ENCODE assay signal across 8 cellular contexts in the genomic region with DNA sequence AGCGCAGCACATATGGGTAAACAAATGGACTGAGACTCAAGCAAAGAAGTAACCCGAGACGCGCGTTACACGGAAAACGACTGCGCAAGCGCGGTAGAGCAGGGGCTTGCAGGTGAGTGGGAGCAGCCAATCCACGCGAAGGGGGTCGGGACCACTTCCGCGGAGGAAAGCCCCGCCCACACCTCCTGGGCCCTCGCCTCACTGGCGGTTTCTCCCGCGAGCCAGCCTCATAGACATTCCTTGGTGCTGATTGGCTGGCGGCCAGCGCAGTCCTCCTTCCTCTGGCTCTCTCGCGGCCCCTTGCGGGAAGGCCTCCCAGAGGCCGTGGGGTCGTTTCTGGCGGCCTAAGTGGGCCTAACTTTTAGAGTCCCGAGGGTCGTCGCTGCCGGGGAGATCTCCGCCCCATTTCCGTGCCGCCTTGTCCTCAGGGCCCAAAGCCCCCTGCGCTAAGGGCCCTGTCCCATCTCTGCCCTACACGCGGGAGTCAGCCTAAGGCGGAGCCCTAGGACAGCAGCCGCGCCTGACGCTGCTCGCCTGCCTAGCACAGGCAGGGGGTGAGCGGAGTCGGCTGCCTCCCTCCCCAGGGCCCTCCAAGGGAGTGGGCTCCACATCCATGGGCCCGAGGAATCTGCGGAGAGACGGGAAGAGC. TPM values are rescaled to one million over a fixed set of nuclear protein-coding genes. Genes with fewer than 3 reads are reported as not detected.
DNase-seq lines count a peak whose midpoint lies in the region; ATAC-seq and TF ChIP-seq lines count a peak whose summit lies in the region.

No MANE protein-coding gene starts in this region.

- ATAC-seq in HG03439 (IDR thresholded peaks at IDR 0.05; ENCODE audit: unreplicated experiment) (peak; percentile 98), esophagus mucosa (peak; percentile 95)
- peak; percentile 95 to 98 for ATAC-seq in activated T-cell treated with anti-CD3 and anti-CD28 coated beads, Interleukin-2, amount 50 U/mL, for 4 hours

- no peaks in the 10 kb centered on the region for H3K9me3 Mint-ChIP-seq in activated T-cell treated with anti-CD3 and anti-CD28 coated beads, Interleukin-2, amount 50 U/mL, for 4 hours

- peak; percentile 34 for TF ChIP-seq CTCF in AG10803 (conservative IDR thresholded peaks at IDR 0.05; ENCODE audit: low read length)

- peaks cover 9% of the 10 kb centered on the region for H3K4me1 ChIP-seq in mucosa of stomach (ENCODE audit: control insufficient read depth, insufficient read depth, low read length)

- peak overlapping the region; percentile 97 for H3K4me3 Mint-ChIP-seq in activated T-cell treated with anti-CD3 and anti-CD28 coated beads, Interleukin-2, amount 50 U/mL, for 4 hours

- H3K9me3 ChIP-seq in mucosa of stomach (ENCODE audit: control insufficient read depth, low read length), result no peaks in the 10 kb centered on the region

- H3K4me3 ChIP-seq in AG10803 (ENCODE audit: low read length) (peak overlapping the region; percentile 44), mucosa of stomach (ENCODE audit: low read length) (peak overlapping the region; percentile 78)

- no peaks in the 10 kb centered on the region for H3K27me3 ChIP-seq in mucosa of stomach (ENCODE audit: control insufficient read depth, insufficient read depth, low read length)

- peaks cover 28% of the 10 kb centered on the region for H3K4me1 Mint-ChIP-seq in activated T-cell treated with anti-CD3 and anti-CD28 coated beads, Interleukin-2, amount 50 U/mL, for 4 hours (ENCODE audit: low read depth)

- DNase-seq in AG10803 (ENCODE audit: low read depth) (peak; percentile 70), NCI-H82 (lab: John Stamatoyannopoulos, UW) (peak; percentile 91)
- peak; percentile 94 for DNase-seq in activated T-cell treated with anti-CD3 and anti-CD28 coated beads, Interleukin-2, amount 50 U/mL, for 4 hours
- peak; percentile 90 to 93 for DNase-seq in stimulated activated CD8-positive, alpha-beta memory T cell treated with anti-CD3 and anti-CD28 coated beads, Interleukin-4, amount 100 ng/mL, for 4 hours (ENCODE audit: low read depth in 2 of 2, low spot score in 1 of 2)

- TF ChIP-seq POLR2A in GM19099 (IDR thresholded peaks at IDR 0.05; ENCODE audit: extremely low read depth, insufficient read length, low read depth), result peak; percentile 64

- no peaks in the 10 kb centered on the region for H3K27me3 Mint-ChIP-seq in activated T-cell treated with anti-CD3 and anti-CD28 coated beads, Interleukin-2, amount 50 U/mL, for 4 hours (ENCODE audit: low read depth)

- peak overlapping the region; percentile 93 for H3K9ac ChIP-seq in mucosa of stomach (ENCODE audit: low read length)

- no peaks in the 10 kb centered on the region for H3K36me3 Mint-ChIP-seq in activated T-cell treated with anti-CD3 and anti-CD28 coated beads, Interleukin-2, amount 50 U/mL, for 4 hours (ENCODE audit: insufficient read depth)

- H3K36me3 ChIP-seq in mucosa of stomach (ENCODE audit: control insufficient read depth, insufficient read depth, low read length), result no peaks in the 10 kb centered on the region

RNA-seq across cellular contexts. Expression of a gene that starts 9.1 kb away (rescaled TPM):
- not detected for total RNA-seq in activated T-cell treated with anti-CD3 and anti-CD28 coated beads, Interleukin-2, amount 50 U/mL, for 4 hours
- total RNA-seq in esophagus mucosa, result not detected

RNA-seq across cellular contexts. Expression of a gene that starts 46.7 kb away (rescaled TPM):
- total RNA-seq in activated T-cell treated with anti-CD3 and anti-CD28 coated beads, Interleukin-2, amount 50 U/mL, for 4 hours, result 100 to 1,000 TPM; 531 to 572 (median 556) TPM
- total RNA-seq in esophagus mucosa, result 170 TPM

Comparison
In these comparisons a context has a peak if more than half of its experiments do, and no peak if none do; other contexts are left out.
1. Peak in every context shown above with its lines: DNase-seq, ATAC-seq and H3K4me3 ChIP-seq.